ENCODE assay signal across 14 cellular contexts in genomic region chr1:233261615-233262168, GRCh38. TPM values are rescaled to one million over a fixed set of nuclear protein-coding genes. Genes with fewer than 3 reads are reported as not detected.
DNase-seq lines count a peak whose midpoint lies in the region; ATAC-seq and TF ChIP-seq lines count a peak whose summit lies in the region.
"Had no signal": no experiment of that assay in that cellular context is flagged by ENCODE, and none has a peak within 500 bp of the region (broad histone marks: within the 10 kb centered on the region; RNA-seq: fewer than 3 reads in every experiment).

No MANE protein-coding gene starts in this region.

- H3K9me2 ChIP-seq in GM23338 (ENCODE audit: insufficient read depth): no peaks in the 10 kb centered on the region

- no peaks in the 10 kb centered on the region for H3K27me3 Mint-ChIP-seq in activated CD8-positive, alpha-beta T cell treated with anti-CD3 and anti-CD28 coated beads for 36 hours
- H3K27me3 Mint-ChIP-seq in activated CD8-positive, alpha-beta T cell treated with anti-CD3 and anti-CD28 coated beads, Interleukin-2, amount 10 ng/mL, durations not matched to agents 7 days and 5 days (ENCODE audit: low read depth): no peaks in the 10 kb centered on the region
- H3K27me3 Mint-ChIP-seq in GM23338 (ENCODE audit: insufficient read depth, low read depth, poor library complexity): peaks cover 5% of the 10 kb centered on the region

- peaks cover 13% of the 10 kb centered on the region for H3K4me1 Mint-ChIP-seq in activated CD8-positive, alpha-beta T cell treated with anti-CD3 and anti-CD28 coated beads for 36 hours (ENCODE audit: low read depth)
- H3K4me1 Mint-ChIP-seq in activated CD8-positive, alpha-beta T cell treated with anti-CD3 and anti-CD28 coated beads, Interleukin-2, amount 10 ng/mL, durations not matched to agents 7 days and 5 days (ENCODE audit: low read depth): peaks cover 17% of the 10 kb centered on the region
- peaks cover 16% of the 10 kb centered on the region; the same call in 2 of the 3 replicates for H3K4me1 Mint-ChIP-seq in GM23338

- POLR2A ChIA-PET in activated CD8-positive, alpha-beta T cell treated with anti-CD3 and anti-CD28 coated beads for 36 hours (lab: Charles Lee): no interaction called here
- POLR2A ChIA-PET in activated CD8-positive, alpha-beta T cell treated with anti-CD3 and anti-CD28 coated beads, Interleukin-2, amount 10 ng/mL, durations not matched to agents 7 days and 5 days (lab: Charles Lee): interaction anchor here (0.7 kb wide), 1 partner anchor 29 kb away, joined by 3 read pairs; no protein-coding TSS in a partner anchor

- H2AFZ ChIP-seq in GM23338 (no peak overlapping the region), neuron (ENCODE audit: low read depth, low read length) (peak overlapping the region; percentile 3)

- no peak for TF ChIP-seq CTCF in activated CD8-positive, alpha-beta T cell treated with anti-CD3 and anti-CD28 coated beads for 36 hours (IDR thresholded peaks at IDR 0.05)
- no peak for TF ChIP-seq CTCF in GM23338 (conservative IDR thresholded peaks at IDR 0.05; ENCODE audit: low read depth in 2 of 2)

- H3K4me3 ChIP-seq in GM23338 (no peak overlapping the region), neuron (ENCODE audit: low read length) (no peak overlapping the region)
- H3K4me3 ChIP-seq: spleen had no signal

- no peak overlapping the region for H3K4me3 Mint-ChIP-seq in activated CD8-positive, alpha-beta T cell treated with anti-CD3 and anti-CD28 coated beads for 36 hours
- H3K4me3 Mint-ChIP-seq in activated CD8-positive, alpha-beta T cell treated with anti-CD3 and anti-CD28 coated beads, Interleukin-2, amount 10 ng/mL, durations not matched to agents 7 days and 5 days: no peak overlapping the region
- no peak overlapping the region for H3K4me3 Mint-ChIP-seq in GM23338

- intact Hi-C loops in activated CD8-positive, alpha-beta T cell treated with anti-CD3 and anti-CD28 coated beads for 36 hours (cut with micrococcal nuclease): no loop called here

- peaks cover 25% of the 10 kb centered on the region for H3K36me3 ChIP-seq in GM23338 (ENCODE audit: insufficient read depth)
- H3K36me3 ChIP-seq in neuron (ENCODE audit: insufficient read depth, low read length): peaks cover 16% of the 10 kb centered on the region

- no peak overlapping the region for H3K27ac Mint-ChIP-seq in activated CD8-positive, alpha-beta T cell treated with anti-CD3 and anti-CD28 coated beads for 36 hours
- H3K27ac Mint-ChIP-seq in activated CD8-positive, alpha-beta T cell treated with anti-CD3 and anti-CD28 coated beads, Interleukin-2, amount 10 ng/mL, durations not matched to agents 7 days and 5 days: no peak overlapping the region
- H3K27ac Mint-ChIP-seq in GM23338: peak overlapping the region; percentile 57; the same call in 1 of the 2 replicates

- no peak overlapping the region for H3K4me2 ChIP-seq in GM23338

- H3K4me1 ChIP-seq in GM23338 (ENCODE audit: insufficient read depth) (no peaks in the 10 kb centered on the region; the same call in 1 of the 2 replicates), neuron (ENCODE audit: insufficient read depth, low read length) (peaks cover 13% of the 10 kb centered on the region)
- H3K4me1 ChIP-seq: spleen had no signal

- no peaks in the 10 kb centered on the region for H3K9me3 ChIP-seq in neuron (ENCODE audit: low read length)
- H3K9me3 ChIP-seq: spleen had no signal

- H3K36me3 Mint-ChIP-seq in activated CD8-positive, alpha-beta T cell treated with anti-CD3 and anti-CD28 coated beads for 36 hours (ENCODE audit: low read depth): peaks cover 34% of the 10 kb centered on the region
- H3K36me3 Mint-ChIP-seq in activated CD8-positive, alpha-beta T cell treated with anti-CD3 and anti-CD28 coated beads, Interleukin-2, amount 10 ng/mL, durations not matched to agents 7 days and 5 days (ENCODE audit: low read depth): peaks cover 28% of the 10 kb centered on the region
- H3K36me3 Mint-ChIP-seq in GM23338 (ENCODE audit: low read depth): peaks cover 64% of the 10 kb centered on the region

- peaks cover 88% of the 10 kb centered on the region for H3K79me2 ChIP-seq in GM23338 (replicated peaks; ENCODE audit: insufficient read depth)

- ATAC-seq in activated CD8-positive, alpha-beta T cell treated with anti-CD3 and anti-CD28 coated beads for 36 hours: peak; percentile 24
- no peak for ATAC-seq in activated CD8-positive, alpha-beta T cell treated with anti-CD3 and anti-CD28 coated beads, Interleukin-2, amount 10 ng/mL, durations not matched to agents 7 days and 5 days
- ATAC-seq in GM23338 (no peak), HG03354 (IDR thresholded peaks at IDR 0.05; ENCODE audit: poor library complexity, severe bottlenecking, unreplicated experiment) (peak; percentile 25)
- ATAC-seq: left cardiac atrium had no signal

- no peaks in the 10 kb centered on the region for H3K9me3 Mint-ChIP-seq in activated CD8-positive, alpha-beta T cell treated with anti-CD3 and anti-CD28 coated beads for 36 hours
- H3K9me3 Mint-ChIP-seq in activated CD8-positive, alpha-beta T cell treated with anti-CD3 and anti-CD28 coated beads, Interleukin-2, amount 10 ng/mL, durations not matched to agents 7 days and 5 days (ENCODE audit: insufficient read depth): no peaks in the 10 kb centered on the region
- no peaks in the 10 kb centered on the region for H3K9me3 Mint-ChIP-seq in GM23338

- peak overlapping the region; percentile 15; the same call in 1 of the 2 replicates for H3K27ac ChIP-seq in GM23338 (ENCODE audit: low read depth)
- H3K27ac ChIP-seq: spleen had no signal

- no peaks in the 10 kb centered on the region for H3K27me3 ChIP-seq in GM23338 (ENCODE audit: insufficient read depth)
- no peaks in the 10 kb centered on the region for H3K27me3 ChIP-seq in neuron (ENCODE audit: insufficient read depth, low read length)
- H3K27me3 ChIP-seq: spleen had no signal

- DNase-seq in activated CD8-positive, alpha-beta T cell treated with anti-CD3 and anti-CD28 coated beads for 36 hours: no peak
- no peak for DNase-seq in activated CD8-positive, alpha-beta T cell treated with anti-CD3 and anti-CD28 coated beads, Interleukin-2, amount 10 ng/mL, durations not matched to agents 7 days and 5 days
- DNase-seq in GM23338 (ENCODE audit: low spot score) (no peak), HUDEP-2 (lab: John Stamatoyannopoulos, UW; ENCODE audit: unreplicated experiment in 76 of 76) (no peak), COR-L47 (lab: John Stamatoyannopoulos, UW) (no peak)
- DNase-seq in stimulated activated CD4-positive, alpha-beta T cell treated with anti-CD3 and anti-CD28 coated beads, Interleukin-4, amount 100 ng/mL, for 4 hours: no peak
- DNase-seq: DMS153; effector memory CD4-positive, alpha-beta T cell; left cardiac atrium; NCI-H1417 treated with DMSO at 0.1 percent for 48 hours; occipital lobe; spleen had no signal

- no peaks in the 10 kb centered on the region for H3F3A ChIP-seq in GM23338 (replicated peaks; ENCODE audit: low read depth)

- CTCF ChIA-PET in activated CD8-positive, alpha-beta T cell treated with anti-CD3 and anti-CD28 coated beads for 36 hours (lab: Charles Lee): no interaction called here
- CTCF ChIA-PET in activated CD8-positive, alpha-beta T cell treated with anti-CD3 and anti-CD28 coated beads, Interleukin-2, amount 10 ng/mL, durations not matched to agents 7 days and 5 days (lab: Charles Lee): no interaction called here

- H4K20me1 ChIP-seq in GM23338 (replicated peaks; ENCODE audit: insufficient read depth): peaks cover 46% of the 10 kb centered on the region

TF ChIP-seq in GM23338, 12 proteins besides CTCF, POLR2A, EP300 and RAD21 (continues in another document):
- TF ChIP-seq, protein P1, sequence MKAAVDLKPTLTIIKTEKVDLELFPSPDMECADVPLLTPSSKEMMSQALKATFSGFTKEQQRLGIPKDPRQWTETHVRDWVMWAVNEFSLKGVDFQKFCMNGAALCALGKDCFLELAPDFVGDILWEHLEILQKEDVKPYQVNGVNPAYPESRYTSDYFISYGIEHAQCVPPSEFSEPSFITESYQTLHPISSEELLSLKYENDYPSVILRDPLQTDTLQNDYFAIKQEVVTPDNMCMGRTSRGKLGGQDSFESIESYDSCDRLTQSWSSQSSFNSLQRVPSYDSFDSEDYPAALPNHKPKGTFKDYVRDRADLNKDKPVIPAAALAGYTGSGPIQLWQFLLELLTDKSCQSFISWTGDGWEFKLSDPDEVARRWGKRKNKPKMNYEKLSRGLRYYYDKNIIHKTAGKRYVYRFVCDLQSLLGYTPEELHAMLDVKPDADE (IDR thresholded peaks at IDR 0.05): no peak
- TF ChIP-seq JUNB (IDR thresholded peaks at IDR 0.05; ENCODE audit: unreplicated experiment) (no peak), POLR2AphosphoS5 (IDR thresholded peaks at IDR 0.05; ENCODE audit: low read depth) (no peak), NANOG (IDR thresholded peaks at IDR 0.05; ENCODE audit: borderline replicate concordance) (no peak), EZH2phosphoT487 (IDR thresholded peaks at IDR 0.05; ENCODE audit: unreplicated experiment) (no peak), CREB1 (CRISPR knock-in tag; IDR thresholded peaks at IDR 0.05; ENCODE audit: low read depth) (no peak)

RNA-seq across cellular contexts. Expression of gene PCNX2, which starts 33.8 kb away (rescaled TPM):
- 10 to 100 TPM; 14.4 to 14.9 TPM for total RNA-seq in activated CD8-positive, alpha-beta T cell treated with anti-CD3 and anti-CD28 coated beads for 36 hours
- 10 to 100 TPM; 17.7 to 18.6 TPM for total RNA-seq in activated CD8-positive, alpha-beta T cell treated with anti-CD3 and anti-CD28 coated beads, Interleukin-2, amount 10 ng/mL, durations not matched to agents 7 days and 5 days
- total RNA-seq in GM23338 (2014; rRNA removed; shearing (Covaris generic)): 61.2 and 88.3 TPM in 2 replicates
- 42.6 and 42.9 TPM in 2 replicates for polyA plus RNA-seq in GM23338 (2016; fragmentation: Nextera tagmentation; extraction: Ambion mirVana)

Comparison
In these comparisons a context has a peak if more than half of its experiments do, and no peak if none do; other contexts are left out.
1. ATAC-seq: peak in activated CD8-positive, alpha-beta T cell treated with anti-CD3 and anti-CD28 coated beads for 36 hours (single experiment) and HG03354 (single experiment); none in activated CD8-positive, alpha-beta T cell treated with anti-CD3 and anti-CD28 coated beads, Interleukin-2, amount 10 ng/mL, durations not matched to agents 7 days and 5 days (single experiment) and GM23338 (single experiment).